ENCODE assay signal across 24 cellular contexts in the genomic region with DNA sequence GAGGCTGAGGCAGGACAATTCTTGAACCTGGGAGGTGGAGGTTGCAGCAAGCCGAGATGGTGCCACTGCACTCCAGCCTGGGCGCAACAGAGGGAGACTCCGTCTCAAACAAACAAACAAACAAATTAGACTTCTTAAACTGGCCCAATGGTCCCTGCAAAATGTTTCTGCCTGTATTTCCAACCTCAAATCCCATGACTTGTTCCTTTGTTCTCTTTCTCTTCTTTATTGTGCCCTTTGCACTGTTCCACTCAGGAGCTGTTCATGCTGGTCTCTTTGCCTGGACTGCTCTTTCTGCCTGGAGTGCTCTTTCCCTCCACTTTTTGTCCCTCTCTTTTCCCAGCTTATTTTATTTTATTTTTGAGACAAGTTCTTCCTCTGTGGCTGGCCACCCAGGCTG.
"Had no signal": no experiment of that assay in that cellular context is flagged by ENCODE, and none has a peak within 500 bp of the region (broad histone marks: within the 10 kb centered on the region; RNA-seq: fewer than 3 reads in every experiment).

No MANE protein-coding gene starts in this region.

- H3K27ac Mint-ChIP-seq: activated CD8-positive, alpha-beta T cell treated with anti-CD3 and anti-CD28 coated beads, Interleukin-2, amount 10 ng/mL, durations not matched to agents 7 days and 5 days; activated T-helper 2 cell treated with anti-CD3 and anti-CD28 coated beads, Interferon-gamma antibody, Interleukin-2, Interleukin-4, amounts not matched to agents 10 μg/mL and 5 μg/mL and 100 μg/mL, durations not matched to agents 14 hours and 24 hours and 36 hours had no signal

- ATAC-seq: activated CD4-positive, CD25-positive, alpha-beta regulatory T cell treated with anti-CD3 and anti-CD28 coated beads, Interleukin-2, amount 50 U/mL, for 24 hours; activated CD8-positive, alpha-beta T cell treated with anti-CD3 and anti-CD28 coated beads, Interleukin-2, amount 10 ng/mL, durations not matched to agents 7 days and 5 days; Right ventricle myocardium inferior; T-cell had no signal

- H3K27ac ChIP-seq: SK-N-MC had no signal

- H3K9me3 Mint-ChIP-seq: activated naive CD4-positive, alpha-beta T cell treated with anti-CD3 and anti-CD28 coated beads, Interleukin-2, amount 10 ng/mL, durations not matched to agents 7 days and 5 days; activated T-helper 2 cell treated with anti-CD3 and anti-CD28 coated beads, Interferon-gamma antibody, Interleukin-2, Interleukin-4, amounts not matched to agents 10 μg/mL and 5 μg/mL and 100 μg/mL, durations not matched to agents 14 hours and 24 hours and 36 hours; T-cell had no signal

- DNase-seq: activated CD4-positive, alpha-beta T cell treated with anti-CD3 and anti-CD28 coated beads for 4 hours; activated CD4-positive, alpha-beta T cell treated with anti-CD3 and anti-CD28 coated beads, Interleukin-2, amount 50 U/mL, for 4 hours; activated CD8-positive, alpha-beta memory T cell treated with anti-CD3 and anti-CD28 coated beads, Interleukin-2, amount 50 U/mL, for 48 hours; activated CD8-positive, alpha-beta T cell treated with anti-CD3 and anti-CD28 coated beads, Interleukin-2, amount 10 ng/mL, durations not matched to agents 7 days and 5 days; activated gamma-delta T cell treated with Interleukin-2 at 50 U/mL for 16 hours; activated naive CD4-positive, alpha-beta T cell treated with anti-CD3 and anti-CD28 coated beads, Interleukin-2, amount 10 ng/mL, durations not matched to agents 7 days and 5 days; activated T-cell treated with anti-CD3 and anti-CD28 coated beads, Interleukin-2, amount 50 U/mL, for 1 hour; aorta; central memory CD4-positive, alpha-beta T cell; Kasumi-1; KBM-7; NCI-H1105 treated with DMSO at 0.1 percent for 48 hours; NCI-H1436 treated with DMSO at 0.1 percent for 48 hours; NCI-H187; NCI-H2081; NCI-H446; NCI-H524 treated with DMSO at 0.1 percent for 48 hours; NCI-H82; T-cell had no signal

- H3K4me3 ChIP-seq: SK-N-MC had no signal

- H3K27me3 Mint-ChIP-seq: activated naive CD4-positive, alpha-beta T cell treated with anti-CD3 and anti-CD28 coated beads, Interleukin-2, amount 10 ng/mL, durations not matched to agents 7 days and 5 days; T-cell had no signal

- FAIRE-seq: bronchial epithelial cell had no signal

- H3K4me3 Mint-ChIP-seq: activated CD8-positive, alpha-beta T cell treated with anti-CD3 and anti-CD28 coated beads, Interleukin-2, amount 10 ng/mL, durations not matched to agents 7 days and 5 days; activated naive CD4-positive, alpha-beta T cell treated with anti-CD3 and anti-CD28 coated beads, Interleukin-2, amount 10 ng/mL, durations not matched to agents 7 days and 5 days; T-cell had no signal
